Comparison of ENCODE assay signal across 8 cellular contexts in the genomic region with DNA sequence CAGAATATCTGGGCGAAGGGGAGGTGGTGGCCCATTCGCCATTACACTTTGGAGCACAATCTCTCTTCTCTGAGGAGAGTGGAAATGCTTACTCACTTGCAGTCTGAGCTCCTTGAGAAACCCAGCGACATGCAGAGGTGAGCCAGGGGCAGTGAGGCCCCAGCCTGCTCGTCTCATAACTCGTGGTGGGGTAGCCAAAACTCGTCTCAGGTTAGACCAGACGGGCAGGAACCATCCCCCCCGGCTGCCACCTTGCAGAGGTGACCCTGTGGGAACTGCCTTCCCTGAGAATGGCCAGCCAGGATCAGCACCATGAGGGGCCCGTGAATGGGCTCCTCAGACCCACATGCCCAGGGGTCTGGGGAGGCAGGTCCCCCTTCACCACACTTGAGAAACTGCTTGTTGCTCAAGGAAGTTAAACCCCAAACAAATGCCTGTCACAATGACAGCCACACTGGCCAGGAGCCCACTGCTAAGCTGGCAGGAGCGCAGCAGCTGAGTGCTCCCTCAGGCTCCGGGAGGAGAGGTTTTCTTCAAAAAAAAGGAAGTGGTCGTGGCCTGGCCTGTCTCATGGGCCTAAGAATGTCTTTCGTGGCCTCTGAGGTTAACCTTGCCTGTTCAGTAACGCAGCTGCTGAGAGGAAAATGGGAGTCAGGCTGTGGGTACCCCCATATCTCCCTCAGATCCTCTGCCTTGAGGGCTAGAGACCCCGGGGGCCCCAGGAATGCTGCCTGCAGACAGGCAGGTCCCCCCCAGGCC. TPM values are rescaled to one million over a fixed set of nuclear protein-coding genes. Genes with fewer than 3 reads are reported as not detected.
A peak's percentile ranks its signal among the peaks of the same experiment; 100 is the strongest.
DNase-seq lines count a peak whose midpoint lies in the region; ATAC-seq lines count a peak whose summit lies in the region.

No MANE protein-coding gene starts in this region.

- peak; percentile 97 for DNase-seq in GF-D8 (lab: John Stamatoyannopoulos, UW)
- DNase-seq in left lobe of liver (ENCODE audit: low spot score) = no peak
- DNase-seq in NCI-H69 (lab: John Stamatoyannopoulos, UW) = no peak
- DNase-seq in HuH-7 (ENCODE audit: low spot score) = no peak
- no peak for DNase-seq in central memory CD4-positive, alpha-beta T cell

- peak; percentile 48 for ATAC-seq in HG03354 (IDR thresholded peaks at IDR 0.05; ENCODE audit: poor library complexity, severe bottlenecking, unreplicated experiment)
- peak; percentile 58 for ATAC-seq in left lobe of liver
- ATAC-seq in GM21717 (IDR thresholded peaks at IDR 0.05; ENCODE audit: unreplicated experiment) = no peak

- H3K27ac ChIP-seq in angular gyrus (ENCODE audit: low read depth, low read length) = peak overlapping the region; percentile 52

RNA-seq across cellular contexts. Expression of a gene that starts 9.2 kb away (rescaled TPM):
- total RNA-seq in left lobe of liver = 1,121 TPM
